In genomic region chr10:114402871-114403544, GRCh38 we compare ENCODE assay signal across 10 cellular contexts. TPM values are rescaled to one million over a fixed set of nuclear protein-coding genes. Genes with fewer than 3 reads are reported as not detected.
DNase-seq lines count a peak whose midpoint lies in the region; ATAC-seq, FAIRE-seq and TF ChIP-seq lines count a peak whose summit lies in the region.
"Had no signal": no experiment of that assay in that cellular context is flagged by ENCODE, and none has a peak within 500 bp of the region (broad histone marks: within the 10 kb centered on the region; RNA-seq: fewer than 3 reads in every experiment).

No MANE protein-coding gene starts in this region.

- DNase-seq in Caco-2 (no peak), WERI-Rb-1 (no peak), glutamatergic neuron (no peak), pancreas (no peak), T-helper 9 cell (no peak)
- DNase-seq: effector CD4-positive, alpha-beta T cell; GDM1 had no signal

- H3K27me3 ChIP-seq in Caco-2 (replicated peaks; ENCODE audit: control insufficient read depth, insufficient read depth, low read length) (peaks cover 3% of the 10 kb centered on the region), WERI-Rb-1 (ENCODE audit: insufficient read depth, low read depth, severe bottlenecking) (peaks cover 60% of the 10 kb centered on the region), pancreas (no peaks in the 10 kb centered on the region)

- BruUV-seq in Caco-2 (replicated peaks; lab: Mats Ljungman, UMichigan), result no TSS peak

- no peak for TF ChIP-seq CTCF in Caco-2 (IDR thresholded peaks at IDR 0.05; ENCODE audit: insufficient read depth in 1 of 2, low read depth in 1 of 2, low read length in 1 of 2, severe bottlenecking in 1 of 2, unreplicated experiment in 1 of 2)
- TF ChIP-seq CTCF in WERI-Rb-1 (IDR thresholded peaks at IDR 0.05; ENCODE audit: low read depth, low read length), result no peak
- no peak for TF ChIP-seq CTCF in glutamatergic neuron (IDR thresholded peaks at IDR 0.05; ENCODE audit: partially characterized antibody, unreplicated experiment)
- TF ChIP-seq CTCF in pancreas (IDR thresholded peaks at IDR 0.05), result no peak

- H3K27ac Mint-ChIP-seq in Caco-2 (ENCODE audit: unreplicated experiment) (no peak overlapping the region), glutamatergic neuron (ENCODE audit: unreplicated experiment) (no peak overlapping the region)

- H3K4me3 Mint-ChIP-seq in Caco-2 (ENCODE audit: unreplicated experiment) (peak overlapping the region; percentile 69), glutamatergic neuron (ENCODE audit: unreplicated experiment) (peak overlapping the region; percentile 85)

- H3K36me3 ChIP-seq in Caco-2 (ENCODE audit: control insufficient read depth, insufficient read depth, low read length), result no peaks in the 10 kb centered on the region
- H3K36me3 ChIP-seq in WERI-Rb-1, result no peaks in the 10 kb centered on the region
- H3K36me3 ChIP-seq in pancreas, result no peaks in the 10 kb centered on the region

- H3K9me3 Mint-ChIP-seq in Caco-2 (ENCODE audit: unreplicated experiment) (no peaks in the 10 kb centered on the region), glutamatergic neuron (ENCODE audit: unreplicated experiment) (peaks cover 11% of the 10 kb centered on the region)

- CTCF ChIA-PET in Caco-2 (lab: Charles Lee), result interaction anchor here (0.7 to 4.1 kb wide), 4 partner anchors 36 to 99 kb away, joined by 3 to 47 read pairs (median 4); no protein-coding TSS in a partner anchor

- H3K27me3 Mint-ChIP-seq in Caco-2 (ENCODE audit: insufficient read depth, unreplicated experiment) (peaks cover 10% of the 10 kb centered on the region), glutamatergic neuron (ENCODE audit: unreplicated experiment) (peaks cover 22% of the 10 kb centered on the region)

- no peaks in the 10 kb centered on the region for H3K9me3 ChIP-seq in Caco-2
- H3K9me3 ChIP-seq in WERI-Rb-1 (ENCODE audit: severe bottlenecking), result no peaks in the 10 kb centered on the region
- no peaks in the 10 kb centered on the region for H3K9me3 ChIP-seq in pancreas

- POLR2A ChIA-PET in Caco-2 (lab: Charles Lee), result interaction anchor here (0.9 kb wide), 1 partner anchor 99 kb away, joined by 3 read pairs; no protein-coding TSS in a partner anchor

- H3K36me3 Mint-ChIP-seq in Caco-2 (ENCODE audit: insufficient read depth, unreplicated experiment) (no peaks in the 10 kb centered on the region), glutamatergic neuron (ENCODE audit: unreplicated experiment) (peaks cover 4% of the 10 kb centered on the region)

- WGBS in pancreas, 2 donors, result 36 to 41% methylated on average over 17 of the region's 17 CpGs

- peaks cover 10% of the 10 kb centered on the region for H3K4me1 Mint-ChIP-seq in Caco-2 (ENCODE audit: low read depth, unreplicated experiment)
- H3K4me1 Mint-ChIP-seq in glutamatergic neuron (ENCODE audit: low read depth, unreplicated experiment), result peaks cover 5% of the 10 kb centered on the region

- H3K4me1 ChIP-seq in Caco-2 (peaks cover 13% of the 10 kb centered on the region; the same call in 1 of the 2 replicates), pancreas (peaks cover 0 to 5% (median 4%) of the 10 kb centered on the region in 3 donors)

- intact Hi-C loops in Caco-2 (cut with micrococcal nuclease; ENCODE audit: unreplicated experiment) (loop anchor here (1.0 kb wide), 1 partner anchor 99 kb away; no protein-coding TSS in a partner anchor), pancreas (cut with DNase I) (no loop called here)

- FAIRE-seq in pancreas (lab: Jason Lieb, UNC), result no peak

- ATAC-seq in pancreas (no peak), GM18873 (IDR thresholded peaks at IDR 0.05; ENCODE audit: low FRiP score, unreplicated experiment) (no peak), HG02885 (IDR thresholded peaks at IDR 0.05; ENCODE audit: poor library complexity, unreplicated experiment) (no peak), GM18867 (IDR thresholded peaks at IDR 0.05; ENCODE audit: unreplicated experiment) (no peak)

- H3K4me3 ChIP-seq in Caco-2 (ENCODE audit: low read depth, low read length), result peak overlapping the region; percentile 64
- H3K4me3 ChIP-seq in WERI-Rb-1 (ENCODE audit: low read depth, low read length), result peak overlapping the region; percentile 39; the same call in 1 of the 2 replicates
- peak overlapping the region; percentile 36 to 66 (median 50) for H3K4me3 ChIP-seq in pancreas

- H3K27ac ChIP-seq in WERI-Rb-1 (no peak overlapping the region), pancreas (no peak overlapping the region)

RNA-seq across cellular contexts. Expression of gene AFAP1L2, which starts 1.3 kb away (rescaled TPM):
- 2.3 and 2.6 TPM in 2 replicates for total RNA-seq in Caco-2 (2022)
- 1.9 TPM for total RNA-seq in glutamatergic neuron (ENCODE audit: unreplicated experiment)
- total RNA-seq in pancreas, result 10 to 100 TPM in 2 of 6 donors, 1 to 10 TPM in 4; 4.4 to 19.9 (median 7.0) TPM
- polyA plus RNA-seq in pancreas, result 1 to 10 TPM; 3.3 to 4.4 TPM
